13 cellular contexts compared by ENCODE assay signal in the genomic region with DNA sequence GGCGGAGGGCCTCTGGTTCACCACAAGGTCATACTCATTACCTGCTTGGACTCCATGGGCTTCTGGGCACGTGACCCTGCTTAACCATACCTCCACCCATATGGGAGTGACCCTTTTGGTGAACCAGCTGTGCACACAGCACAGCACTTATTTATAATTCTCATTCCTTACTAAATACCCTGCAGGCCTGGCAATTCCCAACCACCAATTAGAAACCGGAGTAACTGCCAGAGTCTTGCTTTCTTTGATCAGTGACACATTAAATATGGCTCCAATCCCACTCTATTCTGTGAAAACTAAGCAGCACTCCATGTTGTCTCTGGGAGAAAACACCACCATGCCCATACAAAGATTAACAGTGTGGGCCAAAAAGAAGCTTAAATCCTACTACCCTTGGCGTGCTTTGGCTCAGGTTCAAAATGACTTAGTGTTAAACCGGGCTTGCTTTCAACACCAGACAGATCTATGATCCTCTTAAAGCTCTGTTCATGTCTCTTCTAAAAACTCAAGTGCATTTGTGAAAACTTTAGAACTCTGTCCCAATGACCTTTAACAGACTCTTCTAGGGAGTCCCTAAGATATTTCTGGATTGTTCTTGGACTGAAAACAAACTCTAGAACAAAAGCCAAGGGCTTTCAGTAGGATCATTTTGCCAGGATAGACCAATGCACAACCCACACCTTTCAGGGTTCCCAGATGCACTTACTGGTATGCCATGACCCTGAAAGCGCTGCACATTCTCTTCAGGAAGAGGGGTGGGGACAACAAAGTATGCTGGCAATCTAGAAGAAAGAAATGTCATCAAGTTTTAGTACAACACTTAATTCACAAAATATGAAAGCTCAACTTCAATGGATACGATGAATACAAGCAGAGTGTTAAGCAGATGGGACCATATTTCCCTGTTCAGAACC. TPM values are rescaled to one million over a fixed set of nuclear protein-coding genes. Genes with fewer than 3 reads are reported as not detected.
A peak's percentile ranks its signal among the peaks of the same experiment; 100 is the strongest.
DNase-seq lines count a peak whose midpoint lies in the region; TF ChIP-seq lines count a peak whose summit lies in the region.
"Had no signal": no experiment of that assay in that cellular context is flagged by ENCODE, and none has a peak within 500 bp of the region (broad histone marks: within the 10 kb centered on the region; RNA-seq: fewer than 3 reads in every experiment).

No MANE protein-coding gene starts in this region.

- H3K4me2 ChIP-seq in BLaER1 (peak overlapping the region; percentile 19; the same call in 1 of the 2 replicates), SK-N-SH (no peak overlapping the region)
- H3K4me2 ChIP-seq: neural progenitor cell had no signal

- H4K20me1 ChIP-seq in BLaER1, result no peaks in the 10 kb centered on the region
- H4K20me1 ChIP-seq in SK-N-SH (ENCODE audit: insufficient read depth), result no peaks in the 10 kb centered on the region

- CTCF ChIA-PET in SK-N-SH (lab: Yijun Ruan, JAX), result no interaction called here

- H3K27me3 Mint-ChIP-seq in progenitor cell of endocrine pancreas, result no peaks in the 10 kb centered on the region
- H3K27me3 Mint-ChIP-seq: activated CD4-positive, alpha-beta T cell treated with anti-CD3 and anti-CD28 coated beads, Interleukin-2, amount 10 ng/mL, durations not matched to agents 24 days and 14 days had no signal

- H3K4me3 ChIP-seq in BLaER1, result no peak overlapping the region
- H3K4me3 ChIP-seq in fibroblast of pulmonary artery (replicated peaks; ENCODE audit: low read depth, low read length), result no peak overlapping the region
- no peak overlapping the region for H3K4me3 ChIP-seq in SK-N-SH (ENCODE audit: low read depth in 2 of 2, low read length in 1 of 2)
- H3K4me3 ChIP-seq: adrenal gland, neural progenitor cell had no signal

- WGBS in SK-N-SH (ENCODE audit: low lambda C conversion rate), result 96% methylated on average over 7 of the region's 7 CpGs

- H3K9me3 ChIP-seq in BLaER1 (no peaks in the 10 kb centered on the region; the same call in 1 of the 2 replicates), SK-N-SH (no peaks in the 10 kb centered on the region)
- H3K9me3 ChIP-seq: adrenal gland had no signal

- peak; percentile 100 for DNase-seq in NCI-H2081 treated with DMSO at 0.1 percent for 48 hours (lab: John Stamatoyannopoulos, UW)
- peak; percentile 30 for DNase-seq in fibroblast of pulmonary artery (ENCODE audit: low read depth)
- DNase-seq in progenitor cell of endocrine pancreas (ENCODE audit: low spot score, unreplicated experiment), result no peak
- no peak for DNase-seq in SK-N-SH
- no peak for DNase-seq in DMS153 (lab: John Stamatoyannopoulos, UW)
- no peak for DNase-seq in head of caudate nucleus
- DNase-seq in stimulated activated CD4-positive, alpha-beta T cell treated with anti-CD3 and anti-CD28 coated beads, Interleukin-2, amount 100 ng/mL, for 24 hours, result no peak
- DNase-seq: activated CD4-positive, alpha-beta T cell treated with anti-CD3 and anti-CD28 coated beads, Interleukin-2, amount 10 ng/mL, durations not matched to agents 24 days and 14 days; NCI-H187; SHP77 had no signal

- intact Hi-C loops in head of caudate nucleus (cut with DNase I), result no loop called here

- H3K27me3 ChIP-seq in BLaER1, result no peaks in the 10 kb centered on the region
- H3K27me3 ChIP-seq in SK-N-SH (ENCODE audit: insufficient read depth), result no peaks in the 10 kb centered on the region
- H3K27me3 ChIP-seq: adrenal gland, neural progenitor cell had no signal

- H3K27ac Mint-ChIP-seq in progenitor cell of endocrine pancreas, result peak overlapping the region; percentile 20
- H3K27ac Mint-ChIP-seq: activated CD4-positive, alpha-beta T cell treated with anti-CD3 and anti-CD28 coated beads, Interleukin-2, amount 10 ng/mL, durations not matched to agents 24 days and 14 days; neural progenitor cell had no signal

- no peak for TF ChIP-seq EP300 in SK-N-SH (IDR thresholded peaks at IDR 0.05; ENCODE audit: borderline replicate concordance in 1 of 2, low read depth in 1 of 2, low read length in 1 of 2)

- H3K9ac ChIP-seq in BLaER1 (no peak overlapping the region), SK-N-SH (no peak overlapping the region)
- H3K9ac ChIP-seq: neural progenitor cell had no signal

- TF ChIP-seq CTCF in fibroblast of pulmonary artery (IDR thresholded peaks at IDR 0.05; ENCODE audit: low read length, missing control alignments) (no peak), progenitor cell of endocrine pancreas (IDR thresholded peaks at IDR 0.05; ENCODE audit: unreplicated experiment) (no peak), SK-N-SH (IDR thresholded peaks at IDR 0.05) (no peak)

- H3F3A ChIP-seq in SK-N-SH (replicated peaks; ENCODE audit: insufficient read depth), result peaks cover 5% of the 10 kb centered on the region

- no peak overlapping the region for H3K4me3 Mint-ChIP-seq in progenitor cell of endocrine pancreas (ENCODE audit: low read depth)
- H3K4me3 Mint-ChIP-seq: activated CD4-positive, alpha-beta T cell treated with anti-CD3 and anti-CD28 coated beads, Interleukin-2, amount 10 ng/mL, durations not matched to agents 24 days and 14 days; neural progenitor cell had no signal

- peaks cover 3% of the 10 kb centered on the region for H3K4me1 Mint-ChIP-seq in progenitor cell of endocrine pancreas (ENCODE audit: low read depth)

- POLR2A ChIA-PET in SK-N-SH (lab: Yijun Ruan, JAX), result no interaction called here

- H3K27ac ChIP-seq in BLaER1 (peak overlapping the region; percentile 2; the same call in 1 of the 2 replicates), SK-N-SH (ENCODE audit: low read depth in 2 of 2, low read length in 1 of 2) (no peak overlapping the region)
- H3K27ac ChIP-seq: neural progenitor cell had no signal

- no peaks in the 10 kb centered on the region for H3K79me2 ChIP-seq in SK-N-SH (ENCODE audit: insufficient read depth)

- H3K36me3 ChIP-seq in BLaER1, result peaks cover 69% of the 10 kb centered on the region
- H3K36me3 ChIP-seq in SK-N-SH (replicated peaks in 1 of 2; ENCODE audit: control insufficient read depth in 1 of 2, insufficient read depth in 2 of 2, low read length in 1 of 2), result peaks cover 44 to 59% of the 10 kb centered on the region in 2 experiments

- TF ChIP-seq RAD21 in SK-N-SH (IDR thresholded peaks at IDR 0.05; ENCODE audit: low read length), result no peak

- peaks cover 49% of the 10 kb centered on the region for H3K36me3 Mint-ChIP-seq in progenitor cell of endocrine pancreas (ENCODE audit: insufficient read depth)

- H2AFZ ChIP-seq in SK-N-SH (ENCODE audit: low read depth), result no peak overlapping the region
- H2AFZ ChIP-seq: neural progenitor cell had no signal

- H3K9me3 Mint-ChIP-seq in progenitor cell of endocrine pancreas (ENCODE audit: low read depth), result peaks cover 4% of the 10 kb centered on the region
- H3K9me3 Mint-ChIP-seq: activated CD4-positive, alpha-beta T cell treated with anti-CD3 and anti-CD28 coated beads, Interleukin-2, amount 10 ng/mL, durations not matched to agents 24 days and 14 days had no signal

- H3K4me1 ChIP-seq in BLaER1 (peaks cover 37% of the 10 kb centered on the region), SK-N-SH (ENCODE audit: control insufficient read depth in 1 of 2, insufficient read depth in 2 of 2, low read depth in 1 of 2, low read length in 1 of 2) (no peaks in the 10 kb centered on the region)

- no peaks in the 10 kb centered on the region for H3K9me2 ChIP-seq in SK-N-SH

TF ChIP-seq in SK-N-SH, 30 proteins besides CTCF, POLR2A, EP300 and RAD21 (continues in another document):
- no peak for TF ChIP-seq RXRA (IDR thresholded peaks at IDR 0.05; ENCODE audit: borderline replicate concordance, low read depth)
- no peak for TF ChIP-seq CHD2 (IDR thresholded peaks at IDR 0.05; ENCODE audit: low read length, partially characterized antibody)
- TF ChIP-seq TCF12 (IDR thresholded peaks at IDR 0.05), result no peak
- TF ChIP-seq TAF1 (IDR thresholded peaks at IDR 0.05; ENCODE audit: borderline replicate concordance, low read depth, low read length), result no peak
- no peak for TF ChIP-seq JUND (IDR thresholded peaks at IDR 0.05)
- TF ChIP-seq RCOR1 (IDR thresholded peaks at IDR 0.05; ENCODE audit: low read length), result no peak
- TF ChIP-seq MAX (IDR thresholded peaks at IDR 0.05; ENCODE audit: low read depth), result no peak
- no peak for TF ChIP-seq TEAD4 (IDR thresholded peaks at IDR 0.05; ENCODE audit: borderline replicate concordance, insufficient read depth)
- no peak for TF ChIP-seq ELF1 (IDR thresholded peaks at IDR 0.05)
- no peak for TF ChIP-seq GATA2 (CRISPR knock-in tag; IDR thresholded peaks at IDR 0.05)
- TF ChIP-seq REST (IDR thresholded peaks at IDR 0.05; ENCODE audit: low read depth, low read length), result no peak
- TF ChIP-seq FOXM1 (IDR thresholded peaks at IDR 0.05; ENCODE audit: low read depth), result no peak

RNA-seq across cellular contexts. Expression of gene MTMR12, which starts 57.5 kb away (rescaled TPM):
- total RNA-seq in progenitor cell of endocrine pancreas, result 30.6 and 30.9 TPM in 2 replicates
- 10.9 and 13.2 TPM in 2 replicates for polyA plus RNA-seq in SK-N-SH (2012; rRNA removed)
- 12.3 and 12.6 TPM in 2 replicates for polyA plus RNA-seq in SK-N-SH (2012; cell fraction: cytosol; rRNA removed)
- polyA plus RNA-seq in SK-N-SH (2012; cell fraction: nucleus; rRNA removed), result 7.8 and 11.3 TPM in 2 replicates

Comparison
In these comparisons a context has a peak if more than half of its experiments do, and no peak if none do; other contexts are left out.
1. DNase-seq: peak in NCI-H2081 treated with DMSO at 0.1 percent for 48 hours (single experiment) and fibroblast of pulmonary artery (single experiment); none in progenitor cell of endocrine pancreas (single experiment), SK-N-SH (single experiment), DMS153 (single experiment), head of caudate nucleus (0 of 42) and stimulated activated CD4-positive, alpha-beta T cell treated with anti-CD3 and anti-CD28 coated beads, Interleukin-2, amount 100 ng/mL, for 24 hours (0 of 2).